ENCODE assay signal across 22 cellular contexts in genomic region chr12:92012691-92013090, GRCh38.
"Had no signal": no experiment of that assay in that cellular context is flagged by ENCODE, and none has a peak within 500 bp of the region (broad histone marks: within the 10 kb centered on the region; RNA-seq: fewer than 3 reads in every experiment).

No MANE protein-coding gene starts in this region.

- DNase-seq: effector memory CD4-positive, alpha-beta T cell; esophagus squamous epithelium; left colon; left ventricle myocardium superior; mesendoderm; naive B cell; posterior cingulate gyrus; spleen; stimulated activated CD4-positive, alpha-beta T cell treated with anti-CD3 and anti-CD28 coated beads, Interleukin-15, amount 100 ng/mL, for 24 hours; stimulated activated CD4-positive, alpha-beta T cell treated with anti-CD3 and anti-CD28 coated beads, Interleukin-1b, Interleukin-23, amount 100 ng/mL, for 48 hours; stimulated activated CD4-positive, alpha-beta T cell treated with anti-CD3 and anti-CD28 coated beads, Interleukin-4, amount 100 ng/mL, for 24 hours; tibial artery; upper lobe of left lung; uterus had no signal

- H3K4me2 ChIP-seq: hepatocyte had no signal

- H3K36me3 ChIP-seq: esophagus squamous epithelium, neutrophil, spleen, tibial artery, upper lobe of left lung, uterus had no signal

- H3K27ac ChIP-seq: epithelial cell of prostate, esophagus squamous epithelium, hepatocyte, neutrophil, spleen, tibial artery, upper lobe of left lung, uterus had no signal

- ATAC-seq: left colon; left ventricle myocardium superior; sciatic nerve; stimulated activated memory B cell treated with anti-CD40 and anti-IgM and Interleukin-4, amounts not matched to agents 10 μg/mL and 1 μg/mL and 100 μg/mL, for 72 hours had no signal

- H3K4me3 Mint-ChIP-seq: naive B cell; stimulated activated memory B cell treated with anti-CD40 and anti-IgM and Interleukin-4, amounts not matched to agents 10 μg/mL and 1 μg/mL and 100 μg/mL, for 72 hours; stimulated activated naive CD8-positive, alpha-beta T cell treated with anti-CD3 and anti-CD28 coated beads, Interleukin-15, Interleukin-2, amounts not matched to agents 100 ng/mL and 50 ng/mL, for 24 hours had no signal

- H3K27ac Mint-ChIP-seq: naive B cell; stimulated activated memory B cell treated with anti-CD40 and anti-IgM and Interleukin-4, amounts not matched to agents 10 μg/mL and 1 μg/mL and 100 μg/mL, for 72 hours had no signal

- H2AFZ ChIP-seq: hepatocyte had no signal

- H3K36me3 Mint-ChIP-seq: naive B cell had no signal

- FAIRE-seq: endometrium had no signal

- H3K9me3 ChIP-seq: esophagus squamous epithelium, neutrophil, tibial artery, upper lobe of left lung, uterus had no signal

- H3K4me1 ChIP-seq: esophagus squamous epithelium, spleen, tibial artery, upper lobe of left lung, uterus had no signal

- H3K79me2 ChIP-seq: hepatocyte had no signal

- H3K27me3 Mint-ChIP-seq: naive B cell; stimulated activated memory B cell treated with anti-CD40 and anti-IgM and Interleukin-4, amounts not matched to agents 10 μg/mL and 1 μg/mL and 100 μg/mL, for 72 hours; stimulated activated naive CD8-positive, alpha-beta T cell treated with anti-CD3 and anti-CD28 coated beads, Interleukin-15, Interleukin-2, amounts not matched to agents 100 ng/mL and 50 ng/mL, for 24 hours had no signal

- H3K27me3 ChIP-seq: esophagus squamous epithelium, hepatocyte, neutrophil, spleen, tibial artery, upper lobe of left lung, uterus had no signal

- H3K4me3 ChIP-seq: esophagus squamous epithelium, hepatocyte, lung, spleen, tibial artery, upper lobe of left lung, uterus had no signal

- H3K9me3 Mint-ChIP-seq: stimulated activated memory B cell treated with anti-CD40 and anti-IgM and Interleukin-4, amounts not matched to agents 10 μg/mL and 1 μg/mL and 100 μg/mL, for 72 hours had no signal
